ENCODE assay signal across 7 cellular contexts in genomic region chr19:15527705-15528104, GRCh38. TPM values are rescaled to one million over a fixed set of nuclear protein-coding genes. Genes with fewer than 3 reads are reported as not detected.
"Had no signal": no experiment of that assay in that cellular context is flagged by ENCODE, and none has a peak within 500 bp of the region (broad histone marks: within the 10 kb centered on the region; RNA-seq: fewer than 3 reads in every experiment).

No MANE protein-coding gene starts in this region.

- FAIRE-seq: GM12878, GM12891, GM12892, GM18507, GM19239 had no signal

- H3K4me3 ChIP-seq: GM12878 had no signal

- ATAC-seq: GM12878 had no signal

- DNase-seq: GDM1, GF-D8 had no signal

RNA-seq across cellular contexts. Expression of gene CYP4F22, which starts 19.4 kb away (rescaled TPM):
- total RNA-seq: GM12878 had no signal
- polyA plus RNA-seq: GM12878 had no signal
